ENCODE assay signal across 8 cellular contexts in genomic region chr1:213070399-213070798, GRCh38. TPM values are rescaled to one million over a fixed set of nuclear protein-coding genes. Genes with fewer than 3 reads are reported as not detected.
DNase-seq lines count a peak whose midpoint lies in the region; ATAC-seq, FAIRE-seq and TF ChIP-seq lines count a peak whose summit lies in the region.

No MANE protein-coding gene starts in this region.

- no peaks in the 10 kb centered on the region for H3K27me3 ChIP-seq in GM12878 (replicated peaks in 1 of 2; ENCODE audit: control insufficient read depth in 2 of 2, insufficient read depth in 2 of 2, low read length in 1 of 2)

- no peak overlapping the region for H3K4me3 Mint-ChIP-seq in osteocyte (ENCODE audit: unreplicated experiment)

- SMC1A ChIA-PET in GM12878 (lab: Charles Lee; ENCODE audit: uncharacterized antibody, unreplicated experiment) = interaction anchor here (0.7 to 1.9 kb wide), 33 partner anchors 10 to 405 kb away, joined by 3 to 16 read pairs (median 3); partner anchors contain the start of genes FLVCR1 and RPS6KC1

- TF ChIP-seq CTCF in GM12878 (IDR thresholded peaks at IDR 0.05 in 2 of 3, conservative IDR thresholded peaks at IDR 0.05 in 1 of 3; ENCODE audit: control insufficient read depth in 2 of 3, extremely low read depth in 1 of 3, insufficient read depth in 1 of 3, low read depth in 3 of 3, low read length in 3 of 3) (peak; percentile 33 to 47 (median 34); a peak in 4 of 6 replicates), osteocyte (IDR thresholded peaks at IDR 0.05) (peak; percentile 39)

- H3K9me3 ChIP-seq in GM12878 (replicated peaks; ENCODE audit: control insufficient read depth, insufficient read depth, low read length) = no peaks in the 10 kb centered on the region

- peak; percentile 88 for FAIRE-seq in GM12878 (lab: Jason Lieb, UNC)

- peak overlapping the region; percentile 68 for H2AFZ ChIP-seq in GM12878 (ENCODE audit: control insufficient read depth, low read depth, low read length)

- ATAC-seq in GM18519 (IDR thresholded peaks at IDR 0.05; ENCODE audit: low FRiP score, unreplicated experiment) (peak; percentile 90), HG02870 (IDR thresholded peaks at IDR 0.05; ENCODE audit: unreplicated experiment) (peak; percentile 91), GM12878 (peak; percentile 92)

- peak overlapping the region; percentile 68 for H3K4me2 ChIP-seq in GM12878 (ENCODE audit: control insufficient read depth, insufficient read depth)

- H3K79me2 ChIP-seq in GM12878 (ENCODE audit: control insufficient read depth, insufficient read depth, low read length) = peaks cover 10% of the 10 kb centered on the region

- WGBS in GM12878 (ENCODE audit: insufficient coverage, insufficient replicate concordance, low lambda C conversion rate, missing lambda C conversion rate) = 0% methylated on average over 2 of the region's 2 CpGs

- TF ChIP-seq RAD21 in GM12878 (IDR thresholded peaks at IDR 0.05; ENCODE audit: insufficient read depth, low read depth, low read length) = peak; percentile 72

- intact Hi-C loops in GM12878 (cut with micrococcal nuclease; ENCODE audit: unreplicated experiment) = loop anchor here (1.0 kb wide), 1 partner anchor 55 kb away; the partner anchor contains the start of gene ANGEL2

- H3K27ac ChIP-seq in GM12878 (ENCODE audit: control insufficient read depth, insufficient read depth) = peak overlapping the region; percentile 73

- POLR2A ChIA-PET in GM12878 (lab: Charles Lee) = interaction anchor here (1.0 kb wide), 1 partner anchor 75 kb away, joined by 3 read pairs; no protein-coding TSS in a partner anchor

- in situ Hi-C loops in GM12878 (cut with MboI) = no loop called here

- H3K4me1 ChIP-seq in GM12878 (ENCODE audit: control insufficient read depth, insufficient read depth, low read length) = peaks cover 10% of the 10 kb centered on the region

- TF ChIP-seq EP300 in GM12878 (IDR thresholded peaks at IDR 0.05; ENCODE audit: borderline replicate concordance in 1 of 2, control insufficient read depth in 1 of 2, low read depth in 2 of 2, low read length in 2 of 2) = no peak

- H3K9me3 Mint-ChIP-seq in osteocyte (ENCODE audit: unreplicated experiment) = no peaks in the 10 kb centered on the region

- peaks cover 8% of the 10 kb centered on the region for H3K36me3 Mint-ChIP-seq in osteocyte (ENCODE audit: unreplicated experiment)

- H3K36me3 ChIP-seq in GM12878 (ENCODE audit: control insufficient read depth in 2 of 2, insufficient read depth in 2 of 2, low read length in 1 of 2) = no peaks in the 10 kb centered on the region

- peak; percentile 34 to 59 for DNase-seq in AML-193 (lab: John Stamatoyannopoulos, UW)
- DNase-seq in NCI-H2081 treated with DMSO at 0.1 percent for 48 hours (lab: John Stamatoyannopoulos, UW) = peak; percentile 81
- peak; percentile 84 for DNase-seq in GM12878 (ENCODE audit: low read depth, low spot score)
- DNase-seq in osteocyte (ENCODE audit: extremely low spot score, unreplicated experiment) = no peak
- no peak for DNase-seq in mucosa of gallbladder (ENCODE audit: low spot score)
- no peak for DNase-seq in central memory CD4-positive, alpha-beta T cell

- no peak for TF ChIP-seq POLR2A in GM12878 (IDR thresholded peaks at IDR 0.05; ENCODE audit: low read depth, low read length)

- BruUV-seq in GM12878 (replicated peaks; lab: Mats Ljungman, UMichigan) = no TSS peak

- H3K27me3 Mint-ChIP-seq in osteocyte (ENCODE audit: unreplicated experiment) = no peaks in the 10 kb centered on the region

- RAD21 ChIA-PET in GM12878 (lab: Charles Lee; ENCODE audit: unreplicated experiment) = interaction anchor here (0.8 to 2.1 kb wide), 23 partner anchors 9 to 473 kb away, joined by 3 to 10 read pairs (median 4); no protein-coding TSS in a partner anchor

- peaks cover 26% of the 10 kb centered on the region for H3K4me1 Mint-ChIP-seq in osteocyte (ENCODE audit: unreplicated experiment)

- CTCF ChIA-PET in GM12878 (lab: Yijun Ruan, JAX) = interaction anchor here (0.6 to 3.8 kb wide), 26 partner anchors 8 to 612 kb away, joined by 3 to 47 read pairs (median 4); partner anchors contain the start of genes FLVCR1 and RPS6KC1

- H3K9ac ChIP-seq in GM12878 (ENCODE audit: control insufficient read depth, insufficient read depth, low read length) = no peak overlapping the region; the same call in 1 of the 2 replicates

- 0 out of 2 replicates have a peak overlapping the region, but pooled peaks have one; percentile 6 for H3K4me3 ChIP-seq in GM12878

- H3K27ac Mint-ChIP-seq in osteocyte (ENCODE audit: unreplicated experiment) = no peak overlapping the region

- H4K20me1 ChIP-seq in GM12878 (ENCODE audit: control insufficient read depth, insufficient read depth) = no peaks in the 10 kb centered on the region

TF ChIP-seq in GM12878, 131 proteins besides CTCF, POLR2A, EP300 and RAD21 (continues in another document):
- TF ChIP-seq MTA2 (IDR thresholded peaks at IDR 0.05; ENCODE audit: low read depth) (peak; percentile 17; the same call in 1 of the 2 replicates), TCF3 (IDR thresholded peaks at IDR 0.05; ENCODE audit: borderline replicate concordance, insufficient read depth, low read depth, low read length) (no peak), SMC3 (IDR thresholded peaks at IDR 0.05; ENCODE audit: borderline replicate concordance, low read length) (peak; percentile 29; the same call in 1 of the 2 replicates), RFX5 (IDR thresholded peaks at IDR 0.05; ENCODE audit: low read depth, low read length) (no peak), MEF2B (IDR thresholded peaks at IDR 0.05; ENCODE audit: partially characterized antibody, poor library complexity, severe bottlenecking) (peak; percentile 37), ZBED1 (IDR thresholded peaks at IDR 0.05; ENCODE audit: borderline replicate concordance) (0 out of 2 replicates have a peak, but pooled peaks have one; percentile 48), CBX5 (IDR thresholded peaks at IDR 0.05; ENCODE audit: low read depth) (0 out of 2 replicates have a peak, but pooled peaks have one; percentile 36)
- TF ChIP-seq, protein P1, sequence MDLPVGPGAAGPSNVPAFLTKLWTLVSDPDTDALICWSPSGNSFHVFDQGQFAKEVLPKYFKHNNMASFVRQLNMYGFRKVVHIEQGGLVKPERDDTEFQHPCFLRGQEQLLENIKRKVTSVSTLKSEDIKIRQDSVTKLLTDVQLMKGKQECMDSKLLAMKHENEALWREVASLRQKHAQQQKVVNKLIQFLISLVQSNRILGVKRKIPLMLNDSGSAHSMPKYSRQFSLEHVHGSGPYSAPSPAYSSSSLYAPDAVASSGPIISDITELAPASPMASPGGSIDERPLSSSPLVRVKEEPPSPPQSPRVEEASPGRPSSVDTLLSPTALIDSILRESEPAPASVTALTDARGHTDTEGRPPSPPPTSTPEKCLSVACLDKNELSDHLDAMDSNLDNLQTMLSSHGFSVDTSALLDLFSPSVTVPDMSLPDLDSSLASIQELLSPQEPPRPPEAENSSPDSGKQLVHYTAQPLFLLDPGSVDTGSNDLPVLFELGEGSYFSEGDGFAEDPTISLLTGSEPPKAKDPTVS (IDR thresholded peaks at IDR 0.05; ENCODE audit: low read depth, low read length) = no peak

RNA-seq across cellular contexts. Expression of gene RPS6KC1, which starts 19.4 kb away (rescaled TPM):
- 87.7 and 88.3 TPM in 2 replicates for total RNA-seq in GM12878 (2013; cell fraction: nucleolus; rRNA removed)
- total RNA-seq in GM12878 (2014; rRNA removed) (14.0 and 15.0 TPM in 2 replicates), GM12878 (2014; rRNA removed; fragmentation: Illumina TruSeq; extraction: Trizol) (17.3 and 18.2 TPM in 2 replicates), GM12878 (2021) (11.0 and 11.5 TPM in 2 replicates), osteocyte (19.6 and 22.8 TPM in 2 replicates), mucosa of gallbladder (16.1 TPM)
- polyA plus RNA-seq in GM12878 (2011; ENCODE audit: low read depth) = 2.8 TPM
- polyA plus RNA-seq in GM12878 (2011; rRNA removed) (14.6 and 22.1 TPM in 2 replicates), GM12878 (2014; fragmentation: Illumina TruSeq; extraction: Trizol) (10.9 and 15.8 TPM in 2 replicates), GM12878 (2014; fragmentation: Nextera tagmentation; extraction: Ambion mirVana) (1 to 10 TPM; 2.9 to 3.6 TPM), GM12878 (2014; rRNA removed) (8.7 and 9.5 TPM in 2 replicates), GM12878 (2016; fragmentation: Nextera tagmentation; extraction: Ambion mirVana) (10 to 100 TPM; 12.9 TPM)
- 4.8 TPM in 2 replicates for polyA plus RNA-seq in GM12878 (2011; cell fraction: cytosol; rRNA removed)
- 22.6 and 22.8 TPM in 2 replicates for polyA plus RNA-seq in GM12878 (2011; cell fraction: nucleus; rRNA removed)
- 4.2 and 5.5 TPM in 2 replicates for polyA plus RNA-seq in GM12878 (2012)
- polyA minus RNA-seq in GM12878 (2011; rRNA and poly(A)+ RNA removed) = 22.8 and 28.4 TPM in 2 replicates
- 5.9 and 8.6 TPM in 2 replicates for polyA minus RNA-seq in GM12878 (2011; cell fraction: cytosol; rRNA and poly(A)+ RNA removed)
- 31.9 and 53.4 TPM in 2 replicates for polyA minus RNA-seq in GM12878 (2011; cell fraction: nucleus; rRNA and poly(A)+ RNA removed)

RNA-seq across cellular contexts. Expression of gene ANGEL2, which starts 54.7 kb away (rescaled TPM):
- 158 and 182 TPM in 2 replicates for total RNA-seq in GM12878 (2013; cell fraction: nucleolus; rRNA removed)
- 53.2 and 53.9 TPM in 2 replicates for total RNA-seq in GM12878 (2014; rRNA removed)
- 37.0 and 38.7 TPM in 2 replicates for total RNA-seq in GM12878 (2014; rRNA removed; fragmentation: Illumina TruSeq; extraction: Trizol)
- total RNA-seq in GM12878 (2021) = 27.7 and 30.0 TPM in 2 replicates
- 21.7 TPM for polyA plus RNA-seq in GM12878 (2011; ENCODE audit: low read depth)
- 31.3 and 41.4 TPM in 2 replicates for polyA plus RNA-seq in GM12878 (2011; rRNA removed)
- 14.9 and 16.3 TPM in 2 replicates for polyA plus RNA-seq in GM12878 (2011; cell fraction: cytosol; rRNA removed)
- polyA plus RNA-seq in GM12878 (2011; cell fraction: nucleus; rRNA removed) = 29.5 and 30.7 TPM in 2 replicates
- polyA plus RNA-seq in GM12878 (2012) = 17.5 and 19.7 TPM in 2 replicates
- polyA plus RNA-seq in GM12878 (2014; fragmentation: Illumina TruSeq; extraction: Trizol) = 25.0 and 29.8 TPM in 2 replicates
- 10 to 100 TPM in 1 of 2 experiments, 1 to 10 TPM in 1; 6.3 to 13.6 TPM for polyA plus RNA-seq in GM12878 (2014; fragmentation: Nextera tagmentation; extraction: Ambion mirVana)
- 28.0 and 33.2 TPM in 2 replicates for polyA plus RNA-seq in GM12878 (2014; rRNA removed)
- 10 to 100 TPM; 29.9 to 31.9 TPM for polyA plus RNA-seq in GM12878 (2016; fragmentation: Nextera tagmentation; extraction: Ambion mirVana)
- polyA minus RNA-seq in GM12878 (2011; rRNA and poly(A)+ RNA removed) = 35.1 and 39.8 TPM in 2 replicates
- polyA minus RNA-seq in GM12878 (2011; cell fraction: cytosol; rRNA and poly(A)+ RNA removed) = 17.1 and 18.2 TPM in 2 replicates
- 32.4 and 42.4 TPM in 2 replicates for polyA minus RNA-seq in GM12878 (2011; cell fraction: nucleus; rRNA and poly(A)+ RNA removed)
- 30.5 and 34.7 TPM in 2 replicates for total RNA-seq in osteocyte
- total RNA-seq in mucosa of gallbladder = 30.0 TPM

Comparison
In these comparisons a context has a peak if more than half of its experiments do, and no peak if none do; other contexts are left out.
1. DNase-seq: peak in AML-193 (2 of 2), NCI-H2081 treated with DMSO at 0.1 percent for 48 hours (single experiment) and GM12878 (single experiment); none in osteocyte (single experiment), mucosa of gallbladder (single experiment) and central memory CD4-positive, alpha-beta T cell (single experiment).
2. Peak in every context shown above with its lines, with median percentiles within 50 percentile points of each other: ATAC-seq.